1 cellular context compared by ENCODE assay signal in the genomic region with DNA sequence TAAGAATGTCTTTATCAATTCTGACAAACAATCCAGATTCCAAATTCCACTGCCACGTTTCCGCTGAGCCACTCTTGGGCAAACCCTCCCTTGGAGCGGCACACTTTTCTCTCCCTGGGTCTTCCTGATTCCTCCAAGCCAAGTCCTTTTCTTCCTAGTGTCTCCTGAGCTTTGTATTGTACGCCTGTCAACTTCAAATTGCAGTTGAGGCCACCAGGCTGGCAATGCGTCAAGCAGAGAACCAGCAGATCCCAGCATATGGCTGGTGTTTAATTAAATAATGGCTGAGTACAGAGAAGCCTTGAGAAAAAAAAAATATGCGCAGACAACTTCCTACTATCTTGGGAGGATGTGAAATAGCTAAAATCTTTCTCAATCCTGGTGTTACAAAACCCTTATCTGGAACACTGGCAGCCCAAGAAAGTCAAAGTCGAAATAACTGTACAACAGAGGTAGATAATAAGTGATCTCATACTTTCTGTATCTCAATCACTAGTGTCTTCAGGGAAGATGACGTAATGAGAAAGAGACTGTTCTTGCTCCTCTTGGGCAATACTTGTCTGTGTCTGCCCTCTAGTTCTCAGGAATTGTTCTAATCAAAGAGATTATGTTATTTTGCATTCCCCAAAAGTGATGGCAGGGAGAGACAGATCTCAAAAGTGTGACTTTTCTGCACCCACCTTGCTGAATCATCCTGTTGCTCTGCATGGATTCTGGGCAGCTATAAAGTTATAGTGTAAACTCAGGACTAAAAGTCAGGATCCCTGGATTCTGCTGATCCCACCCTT.
A peak's percentile ranks its signal among the peaks of the same experiment; 100 is the strongest.
TF ChIP-seq lines count a peak whose summit lies in the region.

No MANE protein-coding gene starts in this region.

TF ChIP-seq in K562, 482 proteins besides CTCF, POLR2A, EP300 and RAD21 (continued from another document and continues in another):
- TF ChIP-seq RREB1 (CRISPR knock-in tag; IDR thresholded peaks at IDR 0.05) (no peak), SIN3B (IDR thresholded peaks at IDR 0.05; ENCODE audit: low read depth) (no peak), CREBBP (IDR thresholded peaks at IDR 0.05; ENCODE audit: low read depth, low read length) (no peak), NR3C1 (CRISPR knock-in tag; IDR thresholded peaks at IDR 0.05) (no peak), HDGF (IDR thresholded peaks at IDR 0.05) (no peak), FOXP1 (CRISPR knock-in tag; IDR thresholded peaks at IDR 0.05) (no peak), TAF7 (tag; IDR thresholded peaks at IDR 0.05) (no peak), ETS2 (tag; IDR thresholded peaks at IDR 0.05; ENCODE audit: borderline replicate concordance, poor library complexity, severe bottlenecking) (no peak), GATA2 (CRISPR knock-in tag; IDR thresholded peaks at IDR 0.05) (no peak), RUNX1 (IDR thresholded peaks at IDR 0.05; ENCODE audit: low read depth) (no peak), CREM (IDR thresholded peaks at IDR 0.05; ENCODE audit: low read depth) (peak; percentile 89), ZBTB17 (CRISPR knock-in tag; IDR thresholded peaks at IDR 0.05) (no peak), FOSL1 (tag; conservative IDR thresholded peaks at IDR 0.05) (peak; percentile 57), GATAD2A (IDR thresholded peaks at IDR 0.05) (no peak), STAT5B (CRISPR knock-in tag; IDR thresholded peaks at IDR 0.05) (no peak), STAG1 (CRISPR knock-in tag; IDR thresholded peaks at IDR 0.05; ENCODE audit: borderline replicate concordance) (no peak), ZBTB9 (CRISPR knock-in tag; IDR thresholded peaks at IDR 0.05) (no peak), IRF9 (tag; IDR thresholded peaks at IDR 0.05) (0 out of 2 replicates have a peak, but pooled peaks have one; percentile 39), HMGN3 (IDR thresholded peaks at IDR 0.05; ENCODE audit: borderline replicate concordance, extremely low read depth, insufficient read length, low read depth, low read length) (no peak), ZNF586 (CRISPR knock-in tag; conservative IDR thresholded peaks at IDR 0.05) (no peak), CBFA2T2 (conservative IDR thresholded peaks at IDR 0.05) (peak; percentile 16; the same call in 1 of the 2 replicates), SIRT6 (IDR thresholded peaks at IDR 0.05; ENCODE audit: low read depth, low read length) (no peak), MAFG (tag; conservative IDR thresholded peaks at IDR 0.05) (no peak), KDM1A (IDR thresholded peaks at IDR 0.05) (peak in 1 of 2 experiments; percentile 23; a peak in 1 of 4 replicates), CBFA2T3 (IDR thresholded peaks at IDR 0.05) (peak; percentile 53), U2AF2 (optimal IDR thresholded peaks at IDR 0.05; ENCODE audit: low read depth, low read length) (no peak), NFATC3 (IDR thresholded peaks at IDR 0.05) (no peak), NFE2L1 (tag; IDR thresholded peaks at IDR 0.05; ENCODE audit: borderline replicate concordance, low read depth) (no peak), SUPT5H (IDR thresholded peaks at IDR 0.05) (no peak), ZBTB5 (IDR thresholded peaks at IDR 0.05) (no peak), KLF1 (tag; IDR thresholded peaks at IDR 0.05) (no peak), MED1 (CRISPR knock-in tag; IDR thresholded peaks at IDR 0.05; ENCODE audit: borderline replicate concordance) (no peak), ZBTB8A (IDR thresholded peaks at IDR 0.05; ENCODE audit: partially characterized antibody) (no peak), SAFB2 (IDR thresholded peaks at IDR 0.05; ENCODE audit: borderline replicate concordance, low read depth, low read length, severe bottlenecking) (no peak), ZNF830 (CRISPR knock-in tag; IDR thresholded peaks at IDR 0.05) (no peak), HOMEZ (CRISPR knock-in tag; IDR thresholded peaks at IDR 0.05) (no peak), THRAP3 (IDR thresholded peaks at IDR 0.05; ENCODE audit: borderline replicate concordance) (no peak), MTA1 (IDR thresholded peaks at IDR 0.05; ENCODE audit: borderline replicate concordance) (peak; percentile 65; the same call in 1 of the 2 replicates), RBM14 (IDR thresholded peaks at IDR 0.05; ENCODE audit: borderline replicate concordance, insufficient read depth, low read depth, low read length) (no peak), NR4A1 (CRISPR knock-in tag; IDR thresholded peaks at IDR 0.05) (no peak), NR4A1 (tag; IDR thresholded peaks at IDR 0.05) (no peak), CBX8 (IDR thresholded peaks at IDR 0.05; ENCODE audit: borderline replicate concordance, extremely low read depth, low read depth, low read length, poor library complexity, severe bottlenecking) (no peak), SMAD4 (CRISPR knock-in tag; conservative IDR thresholded peaks at IDR 0.05) (peak; percentile 42; the same call in 1 of the 2 replicates), ZNF140 (CRISPR knock-in tag; IDR thresholded peaks at IDR 0.05) (no peak), JUNB (CRISPR knock-in tag; conservative IDR thresholded peaks at IDR 0.05) (peak; percentile 79), SOX6 (IDR thresholded peaks at IDR 0.05) (peak; percentile 75), HDAC1 (IDR thresholded peaks at IDR 0.05) (no peak), TRIM24 (IDR thresholded peaks at IDR 0.05) (peak; percentile 52 to 79; a peak in 3 of 4 replicates), THRB (CRISPR knock-in tag; conservative IDR thresholded peaks at IDR 0.05) (no peak), ZNF3 (CRISPR knock-in tag; IDR thresholded peaks at IDR 0.05) (no peak)
- TF ChIP-seq, protein P1, sequence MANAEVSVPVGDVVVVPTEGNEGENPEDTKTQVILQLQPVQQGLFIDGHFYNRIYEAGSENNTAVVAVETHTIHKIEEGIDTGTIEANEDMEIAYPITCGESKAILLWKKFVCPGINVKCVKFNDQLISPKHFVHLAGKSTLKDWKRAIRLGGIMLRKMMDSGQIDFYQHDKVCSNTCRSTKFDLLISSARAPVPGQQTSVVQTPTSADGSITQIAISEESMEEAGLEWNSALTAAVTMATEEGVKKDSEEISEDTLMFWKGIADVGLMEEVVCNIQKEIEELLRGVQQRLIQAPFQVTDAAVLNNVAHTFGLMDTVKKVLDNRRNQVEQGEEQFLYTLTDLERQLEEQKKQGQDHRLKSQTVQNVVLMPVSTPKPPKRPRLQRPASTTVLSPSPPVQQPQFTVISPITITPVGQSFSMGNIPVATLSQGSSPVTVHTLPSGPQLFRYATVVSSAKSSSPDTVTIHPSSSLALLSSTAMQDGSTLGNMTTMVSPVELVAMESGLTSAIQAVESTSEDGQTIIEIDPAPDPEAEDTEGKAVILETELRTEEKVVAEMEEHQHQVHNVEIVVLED (CRISPR knock-in tag; IDR thresholded peaks at IDR 0.05): no peak
- TF ChIP-seq, protein P2, sequence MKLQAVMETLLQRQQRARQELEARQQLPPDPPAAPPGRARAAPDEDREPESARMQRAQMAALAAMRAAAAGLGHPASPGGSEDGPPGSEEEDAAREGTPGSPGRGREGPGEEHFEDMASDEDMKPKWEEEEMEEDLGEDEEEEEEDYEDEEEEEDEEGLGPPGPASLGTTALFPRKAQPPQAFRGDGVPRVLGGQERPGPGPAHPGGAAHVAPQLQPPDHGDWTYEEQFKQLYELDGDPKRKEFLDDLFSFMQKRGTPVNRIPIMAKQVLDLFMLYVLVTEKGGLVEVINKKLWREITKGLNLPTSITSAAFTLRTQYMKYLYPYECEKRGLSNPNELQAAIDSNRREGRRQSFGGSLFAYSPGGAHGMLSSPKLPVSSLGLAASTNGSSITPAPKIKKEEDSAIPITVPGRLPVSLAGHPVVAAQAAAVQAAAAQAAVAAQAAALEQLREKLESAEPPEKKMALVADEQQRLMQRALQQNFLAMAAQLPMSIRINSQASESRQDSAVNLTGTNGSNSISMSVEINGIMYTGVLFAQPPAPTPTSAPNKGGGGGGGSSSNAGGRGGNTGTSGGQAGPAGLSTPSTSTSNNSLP (IDR thresholded peaks at IDR 0.05; ENCODE audit: borderline replicate concordance, low read depth, low read length): peak; percentile 69; the same call in 1 of the 2 replicates
